ENCODE assay signal across 10 cellular contexts in genomic region chr11:10351435-10351767, GRCh38. TPM values are rescaled to one million over a fixed set of nuclear protein-coding genes. Genes with fewer than 3 reads are reported as not detected.
DNase-seq lines count a peak whose midpoint lies in the region; FAIRE-seq and TF ChIP-seq lines count a peak whose summit lies in the region.
"Had no signal": no experiment of that assay in that cellular context is flagged by ENCODE, and none has a peak within 500 bp of the region (broad histone marks: within the 10 kb centered on the region; RNA-seq: fewer than 3 reads in every experiment).

No MANE protein-coding gene starts in this region.

- H3K4me1 ChIP-seq in astrocyte (ENCODE audit: insufficient read depth, low read length) (peaks cover 24% of the 10 kb centered on the region), keratinocyte (ENCODE audit: control insufficient read depth, extremely low read depth, insufficient read depth, low read length) (peaks cover 29% of the 10 kb centered on the region), sigmoid colon (peaks cover 0 to 15% (median 1%) of the 10 kb centered on the region in 4 donors), BE2C (no peaks in the 10 kb centered on the region)

- no peak for TF ChIP-seq POLR2A in sigmoid colon (IDR thresholded peaks at IDR 0.05)
- no peak for TF ChIP-seq POLR2A in lower leg skin (IDR thresholded peaks at IDR 0.05)

- H3K27ac Mint-ChIP-seq in astrocyte (ENCODE audit: unreplicated experiment): peak overlapping the region; percentile 99
- H3K27ac Mint-ChIP-seq: activated naive CD8-positive, alpha-beta T cell; CD14-positive monocyte had no signal

- peaks cover 33% of the 10 kb centered on the region for H3K4me1 Mint-ChIP-seq in astrocyte (ENCODE audit: low read depth, unreplicated experiment)
- H3K4me1 Mint-ChIP-seq: CD14-positive monocyte had no signal

- no peak for TF ChIP-seq CTCF in astrocyte (IDR thresholded peaks at IDR 0.05; ENCODE audit: insufficient read depth, low read depth, low read length)
- no peak for TF ChIP-seq CTCF in keratinocyte (optimal IDR thresholded peaks at IDR 0.05 in 1 of 3, IDR thresholded peaks at IDR 0.05 in 1 of 3, conservative IDR thresholded peaks at IDR 0.05 in 1 of 3; ENCODE audit: extremely low read depth in 1 of 3, insufficient read depth in 2 of 3, low read length in 3 of 3)
- TF ChIP-seq CTCF in sigmoid colon (IDR thresholded peaks at IDR 0.05): no peak
- no peak for TF ChIP-seq CTCF in lower leg skin (IDR thresholded peaks at IDR 0.05)
- TF ChIP-seq CTCF in BE2C (IDR thresholded peaks at IDR 0.05; ENCODE audit: low read depth, low read length): no peak

- H3K27me3 ChIP-seq in H7 (ENCODE audit: control insufficient read depth, insufficient read depth, low read length) (no peaks in the 10 kb centered on the region), astrocyte (ENCODE audit: insufficient read depth, low read length) (no peaks in the 10 kb centered on the region), keratinocyte (ENCODE audit: control insufficient read depth, extremely low read depth, insufficient read depth, low read length) (no peaks in the 10 kb centered on the region), sigmoid colon (no peaks in the 10 kb centered on the region), BE2C (no peaks in the 10 kb centered on the region)

- DNase-seq in H7: peak; percentile 2
- no peak for DNase-seq in astrocyte (ENCODE audit: low read depth)
- DNase-seq in keratinocyte (ENCODE audit: low read depth, low spot score): no peak
- DNase-seq in sigmoid colon: no peak
- no peak for DNase-seq in activated CD4-positive, CD25-positive, alpha-beta regulatory T cell treated with anti-CD3 and anti-CD28 coated beads, Interleukin-2, amount 50 U/mL, for 72 hours
- no peak for DNase-seq in lower leg skin (ENCODE audit: low spot score in 2 of 2)
- no peak for DNase-seq in SW 1271 (lab: John Stamatoyannopoulos, UW)
- DNase-seq in BE2C: no peak

- H3K36me3 ChIP-seq in H7 (replicated peaks; ENCODE audit: control insufficient read depth, insufficient read depth, low read length) (no peaks in the 10 kb centered on the region), astrocyte (ENCODE audit: insufficient read depth, low read length) (no peaks in the 10 kb centered on the region), keratinocyte (ENCODE audit: control insufficient read depth in 2 of 2, extremely low read depth in 1 of 2, insufficient read depth in 2 of 2, low read length in 2 of 2) (no peaks in the 10 kb centered on the region), sigmoid colon (no peaks in the 10 kb centered on the region), BE2C (no peaks in the 10 kb centered on the region)

- peak overlapping the region; percentile 44 for H3K9ac ChIP-seq in astrocyte (ENCODE audit: low read length)
- H3K9ac ChIP-seq in keratinocyte (ENCODE audit: control insufficient read depth, extremely low read depth, insufficient read depth, low read length): no peak overlapping the region

- FAIRE-seq in astrocyte (lab: Jason Lieb, UNC) (no peak), keratinocyte (lab: Jason Lieb, UNC) (no peak)

- no peaks in the 10 kb centered on the region for H3K9me3 ChIP-seq in astrocyte (ENCODE audit: insufficient read depth, low read depth, low read length)
- H3K9me3 ChIP-seq in keratinocyte (ENCODE audit: control insufficient read depth, low read depth, low read length): no peaks in the 10 kb centered on the region
- H3K9me3 ChIP-seq in sigmoid colon: no peaks in the 10 kb centered on the region
- no peaks in the 10 kb centered on the region for H3K9me3 ChIP-seq in BE2C

- no peaks in the 10 kb centered on the region for H3K9me3 Mint-ChIP-seq in astrocyte (ENCODE audit: unreplicated experiment)

- H2AFZ ChIP-seq in astrocyte (ENCODE audit: low read depth, low read length) (peak overlapping the region; percentile 44), keratinocyte (ENCODE audit: control insufficient read depth, low read length) (no peak overlapping the region)

- H4K20me1 ChIP-seq in astrocyte (ENCODE audit: insufficient read depth, low read length): no peaks in the 10 kb centered on the region
- H4K20me1 ChIP-seq in keratinocyte (ENCODE audit: control insufficient read depth, extremely low read depth, insufficient read depth, low read length): no peaks in the 10 kb centered on the region

- peak overlapping the region; percentile 82 for H3K27ac ChIP-seq in astrocyte (ENCODE audit: low read depth, low read length)
- H3K27ac ChIP-seq in keratinocyte (ENCODE audit: control insufficient read depth, insufficient read depth, low read length): peak overlapping the region; percentile 13
- H3K27ac ChIP-seq in sigmoid colon: peak overlapping the region; percentile 52 to 65 (median 58)

- WGBS in sigmoid colon, 2 donors: 10 to 46% methylated on average over 5 of the region's 5 CpGs
- 20 to 46% methylated on average over 5 of the region's 5 CpGs for WGBS in lower leg skin, 2 donors

- H3K4me2 ChIP-seq in astrocyte (ENCODE audit: low read length) (peak overlapping the region; percentile 71), keratinocyte (ENCODE audit: control insufficient read depth, extremely low read depth, insufficient read depth, low read depth, low read length) (no peak overlapping the region)

- dilution Hi-C loops in keratinocyte (cut with MboI; ENCODE audit: extremely low pct_ligation_motif_present, low sequenced_read_pairs): no loop called here

- no peak overlapping the region for H3K4me3 Mint-ChIP-seq in astrocyte (ENCODE audit: unreplicated experiment)
- H3K4me3 Mint-ChIP-seq: activated naive CD8-positive, alpha-beta T cell had no signal

- H3K4me3 ChIP-seq in H7 (ENCODE audit: insufficient read depth, low read depth, low read length) (no peak overlapping the region), astrocyte (ENCODE audit: insufficient read depth, low read depth, low read length) (no peak overlapping the region), keratinocyte (ENCODE audit: control insufficient read depth in 2 of 3, extremely low read depth in 1 of 3, insufficient read depth in 2 of 3, low read depth in 1 of 3, low read length in 3 of 3) (no peak overlapping the region), sigmoid colon (no peak overlapping the region), lower leg skin (ENCODE audit: low read depth, poor library complexity, severe bottlenecking) (no peak overlapping the region), BE2C (ENCODE audit: low read depth, low read length) (no peak overlapping the region)

- H3K79me2 ChIP-seq in astrocyte (ENCODE audit: insufficient read depth, low read length): no peaks in the 10 kb centered on the region
- no peaks in the 10 kb centered on the region for H3K79me2 ChIP-seq in keratinocyte (ENCODE audit: control insufficient read depth, insufficient read depth, low read length)

- no peaks in the 10 kb centered on the region for H3K9me1 ChIP-seq in keratinocyte (ENCODE audit: control insufficient read depth, extremely low read depth, insufficient read depth, low read length)

- peaks cover 4% of the 10 kb centered on the region for H3K27me3 Mint-ChIP-seq in astrocyte (ENCODE audit: low read depth, unreplicated experiment)

- H3K36me3 Mint-ChIP-seq in astrocyte (ENCODE audit: low read depth, unreplicated experiment): no peaks in the 10 kb centered on the region
- H3K36me3 Mint-ChIP-seq: activated naive CD8-positive, alpha-beta T cell; CD14-positive monocyte had no signal

- TF ChIP-seq EP300 in sigmoid colon (IDR thresholded peaks at IDR 0.05): no peak

- intact Hi-C loops in sigmoid colon (cut with DNase I): no loop called here
- intact Hi-C loops in lower leg skin (cut with DNase I; ENCODE audit: low total_unique reads): no loop called here

RNA-seq across cellular contexts. Expression of gene ADM, which starts 46.5 kb away (rescaled TPM):
- total RNA-seq in H7 (2014; rRNA removed; shearing (Covaris generic)): 103 and 106 TPM in 2 replicates
- total RNA-seq in astrocyte: 75.9 and 78.7 TPM in 2 replicates
- 52.6 to 115 TPM (median 57.9 TPM) in 3 replicates for polyA plus RNA-seq in keratinocyte
- polyA plus RNA-seq in keratinocyte (2011; ENCODE audit: low read depth): 60.1 TPM
- polyA plus RNA-seq in keratinocyte (2011; cell fraction: cytosol; rRNA removed): 14.1 and 22.5 TPM in 2 replicates
- polyA plus RNA-seq in keratinocyte (2011; cell fraction: nucleus; rRNA removed): 155 and 157 TPM in 2 replicates
- polyA plus RNA-seq in keratinocyte (2012; ENCODE audit: low replicate concordance): 48.0 and 252 TPM in 2 replicates
- 47.4 to 113 TPM (median 49.9 TPM) in 3 replicates for polyA minus RNA-seq in keratinocyte
- 21.1 TPM for polyA minus RNA-seq in keratinocyte (2011; cell fraction: cytosol; rRNA and poly(A)+ RNA removed)
- 110 and 123 TPM in 2 replicates for polyA minus RNA-seq in keratinocyte (2011; cell fraction: nucleus; rRNA and poly(A)+ RNA removed)
- 10 to 100 TPM; 45.2 to 84.1 (median 59.5) TPM for total RNA-seq in sigmoid colon
- polyA plus RNA-seq in sigmoid colon: 10 to 100 TPM; 24.0 to 92.5 (median 75.9) TPM
- total RNA-seq in lower leg skin: 100 to 1,000 TPM; 117 to 406 (median 299) TPM
- 3.4 TPM for polyA plus RNA-seq in BE2C (2012; ENCODE audit: insufficient read depth, insufficient read length, low read depth)

RNA-seq across cellular contexts. Expression of gene SBF2, which starts 57.4 kb away (rescaled TPM):
- total RNA-seq in H7 (2014; rRNA removed; shearing (Covaris generic)): 34.5 and 39.7 TPM in 2 replicates
- 43.7 and 50.0 TPM in 2 replicates for total RNA-seq in astrocyte
- 24.2 to 25.0 TPM (median 24.5 TPM) in 3 replicates for polyA plus RNA-seq in keratinocyte
- polyA plus RNA-seq in keratinocyte (2011; ENCODE audit: low read depth): 14.0 TPM
- polyA plus RNA-seq in keratinocyte (2011; cell fraction: cytosol; rRNA removed): 14.8 and 26.0 TPM in 2 replicates
- 29.4 and 32.0 TPM in 2 replicates for polyA plus RNA-seq in keratinocyte (2011; cell fraction: nucleus; rRNA removed)
- polyA plus RNA-seq in keratinocyte (2012; ENCODE audit: low replicate concordance): 10.7 and 12.4 TPM in 2 replicates
- 34.8 to 59.7 TPM (median 51.4 TPM) in 3 replicates for polyA minus RNA-seq in keratinocyte
- 27.0 TPM for polyA minus RNA-seq in keratinocyte (2011; cell fraction: cytosol; rRNA and poly(A)+ RNA removed)
- polyA minus RNA-seq in keratinocyte (2011; cell fraction: nucleus; rRNA and poly(A)+ RNA removed): 34.6 and 64.8 TPM in 2 replicates
- 10 to 100 TPM; 47.1 to 67.5 (median 59.5) TPM for total RNA-seq in sigmoid colon
- polyA plus RNA-seq in sigmoid colon: 10 to 100 TPM in 2 of 3 donors, 1 to 10 TPM in 1; 9.5 to 14.4 (median 12.0) TPM
- 10 to 100 TPM; 29.7 to 60.4 (median 36.0) TPM for total RNA-seq in lower leg skin
- polyA plus RNA-seq in BE2C (2012; ENCODE audit: insufficient read depth, insufficient read length, low read depth): 7.6 TPM

Comparison
In these comparisons a context has a peak if more than half of its experiments do, and no peak if none do; other contexts are left out.
1. H3K27ac ChIP-seq: peak in every context shown above with its lines; median percentile 82 in astrocyte; 58 in sigmoid colon; 13 in keratinocyte.